Comparison of ENCODE assay signal across 1 cellular context in genomic region chr1:22416555-22417454, GRCh38.
TF ChIP-seq lines count a peak whose summit lies in the region.

No MANE protein-coding gene starts in this region.

TF ChIP-seq in HepG2, 621 proteins besides CTCF, POLR2A, EP300 and RAD21 (continued from another document and continues in another):
- TF ChIP-seq THAP9 (CRISPR knock-in tag; IDR thresholded peaks at IDR 0.05; ENCODE audit: borderline replicate concordance) (0 out of 2 replicates have a peak, but pooled peaks have one; percentile 41), KMT2A (CRISPR knock-in tag; IDR thresholded peaks at IDR 0.05) (0 out of 2 replicates have a peak, but pooled peaks have one; percentile 28), HOXA9 (CRISPR knock-in tag; IDR thresholded peaks at IDR 0.05; ENCODE audit: borderline replicate concordance) (no peak), ZNF740 (CRISPR knock-in tag; IDR thresholded peaks at IDR 0.05) (no peak), ZNF883 (CRISPR knock-in tag; IDR thresholded peaks at IDR 0.05; ENCODE audit: not compliant biosample characterization) (no peak), PRDM15 (CRISPR knock-in tag; IDR thresholded peaks at IDR 0.05) (no peak), ZNF207 (IDR thresholded peaks at IDR 0.05; ENCODE audit: borderline replicate concordance) (no peak), ZNF331 (CRISPR knock-in tag; IDR thresholded peaks at IDR 0.05) (0 out of 2 replicates have a peak, but pooled peaks have one; percentile 39), PRPF4 (IDR thresholded peaks at IDR 0.05; ENCODE audit: low read depth, low read length, poor library complexity, severe bottlenecking) (no peak), PCBP1 (IDR thresholded peaks at IDR 0.05; ENCODE audit: borderline replicate concordance, low read depth, low read length) (no peak), MXD3 (CRISPR knock-in tag; IDR thresholded peaks at IDR 0.05) (peak; percentile 49; the same call in 1 of the 2 replicates), CREM (IDR thresholded peaks at IDR 0.05) (no peak), CREM (CRISPR knock-in tag; IDR thresholded peaks at IDR 0.05) (no peak), POLR2AphosphoS2 (IDR thresholded peaks at IDR 0.05; ENCODE audit: low read depth, low read length) (no peak), KDM3A (CRISPR knock-in tag; IDR thresholded peaks at IDR 0.05; ENCODE audit: low read depth) (peak; percentile 67; the same call in 1 of the 2 replicates), ZNF790 (CRISPR knock-in tag; IDR thresholded peaks at IDR 0.05; ENCODE audit: borderline replicate concordance) (no peak), BCL3 (CRISPR knock-in tag; IDR thresholded peaks at IDR 0.05) (no peak), HNF1A (IDR thresholded peaks at IDR 0.05; ENCODE audit: low read depth) (no peak), HNF1A (CRISPR knock-in tag; IDR thresholded peaks at IDR 0.05; ENCODE audit: borderline replicate concordance) (no peak), TFE3 (CRISPR knock-in tag; IDR thresholded peaks at IDR 0.05) (0 out of 2 replicates have a peak, but pooled peaks have one; percentile 25), ZFAT (CRISPR knock-in tag; conservative IDR thresholded peaks at IDR 0.05) (no peak), ZFY (CRISPR knock-in tag; IDR thresholded peaks at IDR 0.05) (0 out of 2 replicates have a peak, but pooled peaks have one; percentile 26), STAG1 (CRISPR knock-in tag; IDR thresholded peaks at IDR 0.05) (peak; percentile 98), TFAP4 (IDR thresholded peaks at IDR 0.05; ENCODE audit: borderline replicate concordance, low read depth) (no peak), SYNCRIP (IDR thresholded peaks at IDR 0.05; ENCODE audit: insufficient read depth, low read depth, low read length) (no peak), ZNF205 (CRISPR knock-in tag; IDR thresholded peaks at IDR 0.05) (no peak), HMGXB4 (CRISPR knock-in tag; IDR thresholded peaks at IDR 0.05; ENCODE audit: borderline replicate concordance in 1 of 2, low read depth in 1 of 2) (peak; percentile 51 to 65; a peak in 3 of 4 replicates), BHLHE40 (IDR thresholded peaks at IDR 0.05; ENCODE audit: low read length) (no peak; the same call in 1 of the 2 replicates), MED13 (CRISPR knock-in tag; IDR thresholded peaks at IDR 0.05) (no peak), KDM4B (CRISPR knock-in tag; IDR thresholded peaks at IDR 0.05) (peak; percentile 81), PHF8 (CRISPR knock-in tag; IDR thresholded peaks at IDR 0.05) (0 out of 2 replicates have a peak, but pooled peaks have one; percentile 28), NKX3-1 (CRISPR knock-in tag; IDR thresholded peaks at IDR 0.05) (no peak), IRF1 (CRISPR knock-in tag; IDR thresholded peaks at IDR 0.05; ENCODE audit: low read depth) (no peak), ZKSCAN8 (CRISPR knock-in tag; IDR thresholded peaks at IDR 0.05; ENCODE audit: borderline replicate concordance) (no peak), ATF2 (CRISPR knock-in tag; IDR thresholded peaks at IDR 0.05) (peak; percentile 23; the same call in 1 of the 2 replicates)
